In genomic region chr2:239577913-239578312, GRCh38 we compare ENCODE assay signal across 15 cellular contexts.
DNase-seq lines count a peak whose midpoint lies in the region; ATAC-seq, FAIRE-seq and TF ChIP-seq lines count a peak whose summit lies in the region.
"Had no signal": no experiment of that assay in that cellular context is flagged by ENCODE, and none has a peak within 500 bp of the region (broad histone marks: within the 10 kb centered on the region; RNA-seq: fewer than 3 reads in every experiment).

No MANE protein-coding gene starts in this region.

- no peak for TF ChIP-seq POLR2A in HepG2 (IDR thresholded peaks at IDR 0.05; ENCODE audit: insufficient read depth in 1 of 2, low read depth in 2 of 2, low read length in 2 of 2)

- H3K4me3 ChIP-seq in DND-41 (ENCODE audit: low read depth in 1 of 2, low read length in 2 of 2) (no peak overlapping the region), HepG2 (replicated peaks in 1 of 3; ENCODE audit: insufficient read depth in 1 of 3, low read depth in 2 of 3, low read length in 3 of 3) (no peak overlapping the region), smooth muscle cell (no peak overlapping the region)
- H3K4me3 ChIP-seq: A549, GM12878, GM23338 had no signal

- no peak overlapping the region for H3K27ac Mint-ChIP-seq in activated naive CD8-positive, alpha-beta T cell treated with anti-CD3 and anti-CD28 coated beads for 36 hours
- H3K27ac Mint-ChIP-seq: CD4-positive, CD25-positive, alpha-beta regulatory T cell; GM23338 had no signal

- H3K9me3 ChIP-seq in DND-41 (ENCODE audit: insufficient read depth, low read length, severe bottlenecking) (no peaks in the 10 kb centered on the region), HepG2 (ENCODE audit: low read length) (peaks cover 7% of the 10 kb centered on the region; the same call in 1 of the 2 replicates), smooth muscle cell (replicated peaks; ENCODE audit: low read depth) (no peaks in the 10 kb centered on the region)
- H3K9me3 ChIP-seq: A549, BE2C had no signal

- H3K4me1 Mint-ChIP-seq in activated naive CD8-positive, alpha-beta T cell treated with anti-CD3 and anti-CD28 coated beads for 36 hours: peaks cover 6% of the 10 kb centered on the region

- CTCF ChIA-PET in HepG2 (lab: Yijun Ruan, JAX; ENCODE audit: low intra/inter-chr PET ratio, low total read pairs): no interaction called here

- peaks cover 8% of the 10 kb centered on the region for H3F3A ChIP-seq in smooth muscle cell (ENCODE audit: low read depth)

- TF ChIP-seq EP300 in HepG2 (IDR thresholded peaks at IDR 0.05; ENCODE audit: low read depth in 2 of 2, low read length in 2 of 2) (no peak), HepG2 (CRISPR knock-in tag; IDR thresholded peaks at IDR 0.05; ENCODE audit: borderline replicate concordance) (no peak)

- H3K4me1 ChIP-seq in DND-41 (ENCODE audit: insufficient read depth, low read length) (peaks cover 14% of the 10 kb centered on the region; the same call in 1 of the 2 replicates), HepG2 (ENCODE audit: insufficient read depth, low read length) (peaks cover 72% of the 10 kb centered on the region), smooth muscle cell (ENCODE audit: low read depth) (peaks cover 12% of the 10 kb centered on the region)
- H3K4me1 ChIP-seq: A549, BE2C had no signal

- no peaks in the 10 kb centered on the region for H3K27me3 Mint-ChIP-seq in activated naive CD8-positive, alpha-beta T cell treated with anti-CD3 and anti-CD28 coated beads for 36 hours
- H3K27me3 Mint-ChIP-seq: CD4-positive, CD25-positive, alpha-beta regulatory T cell had no signal

- H3K79me2 ChIP-seq in DND-41 (ENCODE audit: insufficient read depth, low read length) (no peaks in the 10 kb centered on the region), HepG2 (ENCODE audit: insufficient read depth, low read length) (no peaks in the 10 kb centered on the region), smooth muscle cell (ENCODE audit: low read depth) (no peaks in the 10 kb centered on the region)

- DNase-seq in DND-41 (no peak), HepG2 (ENCODE audit: low spot score) (peak; percentile 51), smooth muscle cell (lab: John Stamatoyannopoulos, UW; ENCODE audit: unreplicated experiment) (no peak)
- no peak for DNase-seq in stimulated activated CD4-positive, alpha-beta T cell treated with anti-CD3 and anti-CD28 coated beads, Interleukin-15, amount 100 ng/mL, for 24 hours
- DNase-seq in activated naive CD8-positive, alpha-beta T cell treated with anti-CD3 and anti-CD28 coated beads for 36 hours: no peak
- DNase-seq: Calu3; CD4-positive, CD25-positive, alpha-beta regulatory T cell; DMS 273 treated with DMSO at 0.1 percent for 48 hours; H7 had no signal

- no peak for TF ChIP-seq CTCF in DND-41 (IDR thresholded peaks at IDR 0.05; ENCODE audit: borderline replicate concordance, extremely low read depth, low read length, poor library complexity, severe bottlenecking)
- no peak for TF ChIP-seq CTCF in HepG2 (CRISPR knock-in tag; IDR thresholded peaks at IDR 0.05)
- TF ChIP-seq CTCF in smooth muscle cell (IDR thresholded peaks at IDR 0.05; ENCODE audit: borderline replicate concordance, insufficient read depth, poor library complexity, severe bottlenecking): no peak

- H3K4me2 ChIP-seq in DND-41 (ENCODE audit: insufficient read depth, low read length) (no peak overlapping the region), HepG2 (ENCODE audit: low read depth, low read length) (peak overlapping the region; percentile 13), smooth muscle cell (peak overlapping the region; percentile 43)
- H3K4me2 ChIP-seq: A549, GM23338 had no signal

- peak; percentile 89 for FAIRE-seq in HepG2 (lab: Jason Lieb, UNC)
- FAIRE-seq: A549, GM12878, GM18507 had no signal

- H3K36me3 Mint-ChIP-seq in activated naive CD8-positive, alpha-beta T cell treated with anti-CD3 and anti-CD28 coated beads for 36 hours: no peaks in the 10 kb centered on the region

- 11% methylated on average over 11 of the region's 11 CpGs for WGBS in HepG2 (ENCODE audit: low lambda C conversion rate)
- WGBS in smooth muscle cell (ENCODE audit: low lambda C conversion rate): 31% methylated on average over 11 of the region's 11 CpGs

- no peak for ATAC-seq in DND-41 (ENCODE audit: insufficient read depth, low read depth)
- ATAC-seq in HepG2: peak; percentile 36
- no peak for ATAC-seq in HG03159 (IDR thresholded peaks at IDR 0.05; ENCODE audit: unreplicated experiment)
- ATAC-seq: A549, GM12878, GM23338 had no signal

- POLR2A ChIA-PET in HepG2 (lab: Yijun Ruan, JAX): interaction anchor here (1.4 kb wide), 1 partner anchor 177 kb away, joined by 3 read pairs; the partner anchor contains the start of gene HDAC4

- no peak overlapping the region for H3K4me3 Mint-ChIP-seq in activated naive CD8-positive, alpha-beta T cell treated with anti-CD3 and anti-CD28 coated beads for 36 hours
- H3K4me3 Mint-ChIP-seq: GM23338 had no signal

- H4K20me1 ChIP-seq in DND-41 (ENCODE audit: insufficient read depth, low read length) (no peaks in the 10 kb centered on the region), HepG2 (ENCODE audit: insufficient read depth, low read length) (no peaks in the 10 kb centered on the region), smooth muscle cell (ENCODE audit: low read depth) (no peaks in the 10 kb centered on the region)

- H2AFZ ChIP-seq in DND-41 (ENCODE audit: low read depth, low read length) (no peak overlapping the region), HepG2 (ENCODE audit: low read length) (no peak overlapping the region), smooth muscle cell (ENCODE audit: low read depth) (peak overlapping the region; percentile 52)
- H2AFZ ChIP-seq: GM23338 had no signal

- no peak for TF ChIP-seq RAD21 in HepG2 (CRISPR knock-in tag; IDR thresholded peaks at IDR 0.05)

- no TSS peak for BruUV-seq in HepG2 (replicated peaks; lab: Mats Ljungman, UMichigan)

- in situ Hi-C loops in HepG2 (cut with HindIII; ENCODE audit: extremely low pct_ligation_motif_present, low pct_unique_long_range_greater_than_20kb): no loop called here

- H3K27ac ChIP-seq in DND-41 (ENCODE audit: low read length) (peak overlapping the region; percentile 57; the same call in 1 of the 2 replicates), HepG2 (ENCODE audit: extremely low read length, insufficient read depth, low read length) (no peak overlapping the region), smooth muscle cell (ENCODE audit: low read depth) (peak overlapping the region; percentile 49)
- H3K27ac ChIP-seq: A549 had no signal

- intact Hi-C loops in HepG2 (cut with micrococcal nuclease; ENCODE audit: unreplicated experiment): no loop called here

- no peaks in the 10 kb centered on the region for H3K27me3 ChIP-seq in DND-41 (ENCODE audit: insufficient read depth, low read length, poor library complexity)
- H3K27me3 ChIP-seq in HepG2 (ENCODE audit: control insufficient read depth in 1 of 2, insufficient read depth in 2 of 2, low read length in 2 of 2): peaks cover 2 to 17% of the 10 kb centered on the region in 2 experiments; a peak in 3 of 5 replicates
- no peaks in the 10 kb centered on the region for H3K27me3 ChIP-seq in smooth muscle cell (ENCODE audit: low read depth)
- H3K27me3 ChIP-seq: BE2C had no signal

- no peaks in the 10 kb centered on the region for H3K36me3 ChIP-seq in DND-41 (ENCODE audit: insufficient read depth, low read length)
- H3K36me3 ChIP-seq in HepG2 (replicated peaks in 1 of 2; ENCODE audit: control insufficient read depth in 1 of 2, insufficient read depth in 2 of 2, low read length in 2 of 2): no peaks in the 10 kb centered on the region
- H3K36me3 ChIP-seq in smooth muscle cell (ENCODE audit: low read depth): no peaks in the 10 kb centered on the region
- H3K36me3 ChIP-seq: BE2C had no signal

- H3K9me3 Mint-ChIP-seq in activated naive CD8-positive, alpha-beta T cell treated with anti-CD3 and anti-CD28 coated beads for 36 hours: no peaks in the 10 kb centered on the region

- no peak overlapping the region for H3K9ac ChIP-seq in DND-41 (ENCODE audit: low read depth, low read length)
- no peak overlapping the region for H3K9ac ChIP-seq in HepG2 (ENCODE audit: insufficient read depth, low read depth, low read length)
- no peak overlapping the region for H3K9ac ChIP-seq in smooth muscle cell (ENCODE audit: low read depth)

TF ChIP-seq in HepG2, 621 proteins besides CTCF, POLR2A, EP300 and RAD21 (continues in another document):
- TF ChIP-seq XRCC5 (optimal IDR thresholded peaks at IDR 0.05; ENCODE audit: low read length) (no peak), ZFX (CRISPR knock-in tag; IDR thresholded peaks at IDR 0.05; ENCODE audit: low read depth) (peak; percentile 41; the same call in 1 of the 2 replicates), ZNF687 (CRISPR knock-in tag; IDR thresholded peaks at IDR 0.05) (peak; percentile 22; the same call in 1 of the 2 replicates), ZNF782 (CRISPR knock-in tag; IDR thresholded peaks at IDR 0.05; ENCODE audit: borderline replicate concordance) (no peak), ZSCAN25 (CRISPR knock-in tag; IDR thresholded peaks at IDR 0.05) (no peak), RFXAP (CRISPR knock-in tag; IDR thresholded peaks at IDR 0.05; ENCODE audit: borderline replicate concordance) (0 out of 2 replicates have a peak, but pooled peaks have one; percentile 40), NBN (conservative IDR thresholded peaks at IDR 0.05) (no peak)
